9 cellular contexts compared by ENCODE assay signal in genomic region chr1:1122078-1122811, GRCh38. TPM values are rescaled to one million over a fixed set of nuclear protein-coding genes. Genes with fewer than 3 reads are reported as not detected.
DNase-seq lines count a peak whose midpoint lies in the region; ATAC-seq and TF ChIP-seq lines count a peak whose summit lies in the region.
"Had no signal": no experiment of that assay in that cellular context is flagged by ENCODE, and none has a peak within 500 bp of the region (broad histone marks: within the 10 kb centered on the region; RNA-seq: fewer than 3 reads in every experiment).

No MANE protein-coding gene starts in this region.

- peaks cover 6% of the 10 kb centered on the region for H3K27me3 Mint-ChIP-seq in activated CD8-positive, alpha-beta T cell treated with anti-CD3 and anti-CD28 coated beads, Interleukin-2, amount 10 ng/mL, durations not matched to agents 7 days and 5 days (ENCODE audit: low read depth)

- no peak overlapping the region for H3K4me3 Mint-ChIP-seq in activated CD8-positive, alpha-beta T cell treated with anti-CD3 and anti-CD28 coated beads, Interleukin-2, amount 10 ng/mL, durations not matched to agents 7 days and 5 days

- peak; percentile 99 for ATAC-seq in HCT116
- peak; percentile 97 for ATAC-seq in activated CD8-positive, alpha-beta T cell treated with anti-CD3 and anti-CD28 coated beads, Interleukin-2, amount 10 ng/mL, durations not matched to agents 7 days and 5 days
- no peak for ATAC-seq in HG02588 (IDR thresholded peaks at IDR 0.05; ENCODE audit: unreplicated experiment)

- H3K4me3 ChIP-seq in HCT116 (replicated peaks in 1 of 2; ENCODE audit: low read depth in 1 of 2, low read length in 2 of 2) = peak overlapping the region; percentile 15 to 35; a peak in 3 of 4 replicates

- no peak overlapping the region for H3K27ac Mint-ChIP-seq in activated CD8-positive, alpha-beta T cell treated with anti-CD3 and anti-CD28 coated beads, Interleukin-2, amount 10 ng/mL, durations not matched to agents 7 days and 5 days

- H3K9ac ChIP-seq in HCT116 (ENCODE audit: low read length) = peak overlapping the region; percentile 6; the same call in 1 of the 2 replicates

- intact Hi-C loops in HCT116 (cut with micrococcal nuclease) = loop anchor here (2.0 kb wide), 3 partner anchors 109 to 169 kb away; no protein-coding TSS in a partner anchor

- peak overlapping the region; percentile 38; the same call in 1 of the 2 replicates for H3K27ac ChIP-seq in HCT116 (ENCODE audit: low read depth, low read length)
- H3K27ac ChIP-seq: epithelial cell of prostate had no signal

- peaks cover 0 to 7% of the 10 kb centered on the region in 2 experiments; a peak in 1 of 4 replicates for H3K9me3 ChIP-seq in HCT116 (ENCODE audit: control insufficient read depth in 1 of 2, insufficient read depth in 1 of 2, low read depth in 1 of 2, low read length in 2 of 2)

- CTCF ChIA-PET in HCT116 (lab: Charles Lee) = interaction anchor here (1.0 to 2.0 kb wide), 5 partner anchors 109 to 183 kb away, joined by 3 to 30 read pairs (median 10); no protein-coding TSS in a partner anchor
- CTCF ChIA-PET in activated CD8-positive, alpha-beta T cell treated with anti-CD3 and anti-CD28 coated beads, Interleukin-2, amount 10 ng/mL, durations not matched to agents 7 days and 5 days (lab: Charles Lee) = interaction anchor here (0.6 to 3.9 kb wide), 52 partner anchors 9 to 463 kb away, joined by 3 to 61 read pairs (median 5); partner anchors contain the start of genes B3GALT6, ISG15, SDF4 and TNFRSF4

- peak; percentile 82 to 91 (median 88) for TF ChIP-seq CTCF in HCT116 (IDR thresholded peaks at IDR 0.05 in 2 of 3, conservative IDR thresholded peaks at IDR 0.05 in 1 of 3; ENCODE audit: borderline replicate concordance in 1 of 3, insufficient read depth in 1 of 3, low read depth in 2 of 3, low read length in 2 of 3)

- POLR2A ChIA-PET in HCT116 (lab: Charles Lee) = interaction anchor here (1.5 kb wide), 1 partner anchor 40 kb away, joined by 3 read pairs; no protein-coding TSS in a partner anchor
- POLR2A ChIA-PET in activated CD8-positive, alpha-beta T cell treated with anti-CD3 and anti-CD28 coated beads, Interleukin-2, amount 10 ng/mL, durations not matched to agents 7 days and 5 days (lab: Charles Lee) = interaction anchor here (0.9 to 1.5 kb wide), 8 partner anchors 14 to 491 kb away, joined by 3 to 5 read pairs (median 3); no protein-coding TSS in a partner anchor

- H3K9me3 Mint-ChIP-seq in activated CD8-positive, alpha-beta T cell treated with anti-CD3 and anti-CD28 coated beads, Interleukin-2, amount 10 ng/mL, durations not matched to agents 7 days and 5 days (ENCODE audit: insufficient read depth) = peaks cover 3% of the 10 kb centered on the region

- no peak for TF ChIP-seq POLR2A in HCT116 (IDR thresholded peaks at IDR 0.05; ENCODE audit: borderline replicate concordance, extremely low read depth, insufficient read depth, insufficient read length)

- H3K4me1 Mint-ChIP-seq in activated CD8-positive, alpha-beta T cell treated with anti-CD3 and anti-CD28 coated beads, Interleukin-2, amount 10 ng/mL, durations not matched to agents 7 days and 5 days (ENCODE audit: low read depth) = peaks cover 19% of the 10 kb centered on the region

- DNase-seq in DMS 273 (lab: John Stamatoyannopoulos, UW; ENCODE audit: unreplicated experiment) = peak; percentile 90
- DNase-seq in HCT116 (ENCODE audit: low read depth, low spot score) = peak; percentile 21
- peak; percentile 34 for DNase-seq in NCI-H526 treated with DMSO at 0.1 percent for 48 hours (lab: John Stamatoyannopoulos, UW)
- DNase-seq in activated CD8-positive, alpha-beta T cell treated with anti-CD3 and anti-CD28 coated beads, Interleukin-2, amount 10 ng/mL, durations not matched to agents 7 days and 5 days = peak; percentile 87
- DNase-seq in effector CD8-positive, alpha-beta T cell (lab: John Stamatoyannopoulos, UW) = peak; percentile 67
- DNase-seq in mesenteric fat pad (ENCODE audit: low spot score) = peak; percentile 95
- peak; percentile 57 for DNase-seq in stimulated activated CD8-positive, alpha-beta memory T cell treated with anti-CD3 and anti-CD28 coated beads, Interleukin-12 subunit alpha, Interleukin-12 subunit beta, amount 100 ng/mL, for 24 hours (ENCODE audit: extremely low read depth)

- no peaks in the 10 kb centered on the region for H3K36me3 ChIP-seq in HCT116 (ENCODE audit: control insufficient read depth in 1 of 2, insufficient read depth in 2 of 2, low read length in 2 of 2)

- TF ChIP-seq RAD21 in HCT116 (IDR thresholded peaks at IDR 0.05; ENCODE audit: low read depth) = peak; percentile 100

- peak overlapping the region; percentile 68 for H3K4me2 ChIP-seq in HCT116 (ENCODE audit: low read length)

- H3K27me3 ChIP-seq in HCT116 (ENCODE audit: insufficient read depth, low read length) = no peaks in the 10 kb centered on the region

- no peaks in the 10 kb centered on the region for H3K36me3 Mint-ChIP-seq in activated CD8-positive, alpha-beta T cell treated with anti-CD3 and anti-CD28 coated beads, Interleukin-2, amount 10 ng/mL, durations not matched to agents 7 days and 5 days (ENCODE audit: low read depth)

- H2AFZ ChIP-seq in HCT116 (ENCODE audit: low read depth, low read length, poor library complexity, severe bottlenecking) = peak overlapping the region; percentile 54

- H3K9me2 ChIP-seq in HCT116 (ENCODE audit: insufficient read depth) = no peaks in the 10 kb centered on the region

- peaks cover 2 to 10% of the 10 kb centered on the region in 2 experiments; a peak in 3 of 4 replicates for H3K4me1 ChIP-seq in HCT116 (ENCODE audit: control insufficient read depth in 1 of 2, insufficient read depth in 2 of 2, low read length in 2 of 2)

- no peaks in the 10 kb centered on the region for H3K79me2 ChIP-seq in HCT116 (ENCODE audit: insufficient read depth, low read length)

- H4K20me1 ChIP-seq in HCT116 (ENCODE audit: insufficient read depth) = no peaks in the 10 kb centered on the region

- RAD21 ChIA-PET in HCT116 (lab: Charles Lee; ENCODE audit: low non-redundant PET in 1 of 2, low total read pairs in 2 of 2, uncharacterized antibody in 2 of 2, unreplicated experiment in 2 of 2) = interaction anchor here (0.8 to 1.5 kb wide), 9 partner anchors 42 to 170 kb away, joined by 3 to 7 read pairs (median 3); no protein-coding TSS in a partner anchor

- BruUV-seq in HCT116 (replicated peaks; lab: Mats Ljungman, UMichigan) = no TSS peak

TF ChIP-seq in HCT116, 20 proteins besides CTCF, POLR2A, EP300 and RAD21 (continues in another document):
- TF ChIP-seq ZBTB33 (IDR thresholded peaks at IDR 0.05; ENCODE audit: extremely low read depth, insufficient replicate concordance, low read length) = no peak
- no peak for TF ChIP-seq SIN3A (IDR thresholded peaks at IDR 0.05; ENCODE audit: low read depth)
- TF ChIP-seq ELF1 (IDR thresholded peaks at IDR 0.05; ENCODE audit: borderline replicate concordance, low read depth) = no peak
- no peak for TF ChIP-seq SRF (IDR thresholded peaks at IDR 0.05; ENCODE audit: low read depth)
- no peak for TF ChIP-seq ZFX (IDR thresholded peaks at IDR 0.05)

RNA-seq across cellular contexts. Expression of gene C1orf159, which starts 6.4 kb away (rescaled TPM):
- total RNA-seq in HCT116 (2021; ENCODE audit: unreplicated experiment) (22.7 TPM), mesenteric fat pad (9.0 TPM)
- 11.0 and 13.4 TPM in 2 replicates for polyA plus RNA-seq in HCT116 (2012)
- 10 to 100 TPM; 24.5 to 26.8 TPM for total RNA-seq in activated CD8-positive, alpha-beta T cell treated with anti-CD3 and anti-CD28 coated beads, Interleukin-2, amount 10 ng/mL, durations not matched to agents 7 days and 5 days

RNA-seq across cellular contexts. Expression of gene RNF223, which starts 48.1 kb away (rescaled TPM):
- total RNA-seq in HCT116 (2021; ENCODE audit: unreplicated experiment) = 6.3 TPM
- polyA plus RNA-seq in HCT116 (2012) = 8.6 and 8.7 TPM in 2 replicates
- not detected for total RNA-seq in activated CD8-positive, alpha-beta T cell treated with anti-CD3 and anti-CD28 coated beads, Interleukin-2, amount 10 ng/mL, durations not matched to agents 7 days and 5 days
- not detected for total RNA-seq in mesenteric fat pad

RNA-seq across cellular contexts. Expression of gene TTLL10, which starts 51.4 kb away (rescaled TPM):
- total RNA-seq in HCT116 (2021; ENCODE audit: unreplicated experiment) (0.10 TPM), mesenteric fat pad (1.4 TPM)
- polyA plus RNA-seq in HCT116 (2012) = 0.03 TPM in 1 of 2 replicates, not detected in the other
- total RNA-seq in activated CD8-positive, alpha-beta T cell treated with anti-CD3 and anti-CD28 coated beads, Interleukin-2, amount 10 ng/mL, durations not matched to agents 7 days and 5 days = under 1 TPM; 0.63 to 0.90 TPM

Comparison
In these comparisons a context has a peak if more than half of its experiments do, and no peak if none do; other contexts are left out.
1. DNase-seq: peak in every context shown above with its lines; median percentile 95 in mesenteric fat pad; 90 in DMS 273; 87 in activated CD8-positive, alpha-beta T cell treated with anti-CD3 and anti-CD28 coated beads, Interleukin-2, amount 10 ng/mL, durations not matched to agents 7 days and 5 days; 67 in effector CD8-positive, alpha-beta T cell; 57 in stimulated activated CD8-positive, alpha-beta memory T cell treated with anti-CD3 and anti-CD28 coated beads, Interleukin-12 subunit alpha, Interleukin-12 subunit beta, amount 100 ng/mL, for 24 hours; 34 in NCI-H526 treated with DMSO at 0.1 percent for 48 hours; 21 in HCT116.